In the genomic region with DNA sequence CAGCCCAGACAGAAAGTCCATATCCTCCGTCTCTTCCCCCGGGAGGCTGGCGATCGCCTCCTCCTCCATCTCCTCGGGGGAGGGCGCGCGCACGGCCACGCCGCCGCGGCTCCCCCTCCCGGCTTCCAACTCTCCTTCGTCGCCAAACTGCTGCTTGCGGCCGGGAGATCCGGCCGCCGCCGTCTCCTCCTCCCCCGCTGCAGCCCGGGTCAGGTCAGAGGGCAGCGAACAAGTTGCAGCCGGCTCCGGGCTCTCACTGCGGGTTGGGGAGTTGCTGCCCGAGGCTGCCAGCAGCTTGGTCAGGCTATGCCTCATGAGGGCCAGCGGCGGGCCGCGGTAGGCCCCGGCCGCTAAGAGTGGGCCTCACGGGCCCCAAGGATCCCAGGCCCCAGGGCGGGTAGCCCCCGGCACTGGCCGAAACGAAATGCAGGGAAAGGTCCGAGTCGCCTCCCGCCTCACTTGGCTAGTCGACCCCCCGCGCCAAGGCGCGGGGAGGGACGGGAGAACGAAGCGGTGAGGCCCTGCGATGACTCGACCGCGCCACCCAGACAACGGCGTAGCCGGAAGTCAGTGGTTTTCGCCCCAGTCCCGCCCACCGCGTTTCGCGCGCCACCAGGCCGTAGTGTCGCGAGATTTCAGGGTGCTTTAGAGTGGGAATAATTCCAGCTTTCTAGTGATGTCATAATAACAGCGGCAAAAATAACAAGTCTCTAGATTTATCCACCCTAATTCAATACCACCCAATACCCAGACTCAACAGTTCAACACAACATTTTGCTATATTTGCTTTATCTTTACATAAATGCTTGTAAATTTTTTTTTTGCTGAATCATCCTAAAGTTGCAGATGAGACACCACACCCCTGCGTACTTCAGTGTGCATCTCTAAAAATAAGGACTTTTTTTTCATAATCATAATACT, we compare ENCODE assay signal across 8 cellular contexts. TPM values are rescaled to one million over a fixed set of nuclear protein-coding genes. Genes with fewer than 3 reads are reported as not detected.
DNase-seq lines count a peak whose midpoint lies in the region; ATAC-seq and TF ChIP-seq lines count a peak whose summit lies in the region.

A gene with protein sequence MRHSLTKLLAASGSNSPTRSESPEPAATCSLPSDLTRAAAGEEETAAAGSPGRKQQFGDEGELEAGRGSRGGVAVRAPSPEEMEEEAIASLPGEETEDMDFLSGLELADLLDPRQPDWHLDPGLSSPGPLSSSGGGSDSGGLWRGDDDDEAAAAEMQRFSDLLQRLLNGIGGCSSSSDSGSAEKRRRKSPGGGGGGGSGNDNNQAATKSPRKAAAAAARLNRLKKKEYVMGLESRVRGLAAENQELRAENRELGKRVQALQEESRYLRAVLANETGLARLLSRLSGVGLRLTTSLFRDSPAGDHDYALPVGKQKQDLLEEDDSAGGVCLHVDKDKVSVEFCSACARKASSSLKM (minus strand): TSS at position 569 of the 921 bp plus-strand sequence. CDS start 254 bp downstream, at position 315.

- no peaks in the 10 kb centered on the region for H3K9me3 Mint-ChIP-seq in activated naive CD4-positive, alpha-beta T cell treated with anti-CD3 and anti-CD28 coated beads, Interleukin-2, amount 50 U/mL, for 24 hours

- ATAC-seq in HG02588 (IDR thresholded peaks at IDR 0.05; ENCODE audit: unreplicated experiment) (peak; percentile 90), SK-N-SH treated with all-trans-retinoic acid at 6 μM for 48 hours (peak; percentile 93)

- H3K27me3 ChIP-seq in GM06990 (replicated peaks; ENCODE audit: control insufficient read depth, insufficient read depth, low read length) = no peaks in the 10 kb centered on the region

- DNase-seq in GM06990 (ENCODE audit: extremely low read depth, insufficient read length) (peak; percentile 97), NCI-H1092 (lab: John Stamatoyannopoulos, UW) (peak; percentile 97), globus pallidus (ENCODE audit: low spot score) (peak; percentile 95), occipital lobe (lab: John Stamatoyannopoulos, UW) (peak; percentile 91)

- H3K27ac Mint-ChIP-seq in activated naive CD4-positive, alpha-beta T cell treated with anti-CD3 and anti-CD28 coated beads, Interleukin-2, amount 50 U/mL, for 24 hours = peak within 1 kb of the TSS; percentile 99

- no peaks in the 10 kb centered on the region for H3K27me3 Mint-ChIP-seq in activated naive CD4-positive, alpha-beta T cell treated with anti-CD3 and anti-CD28 coated beads, Interleukin-2, amount 50 U/mL, for 24 hours

- peak within 1 kb of the TSS; percentile 94 for H3K27ac ChIP-seq in temporal lobe (ENCODE audit: low read depth, low read length)

- peak within 1 kb of the TSS; percentile 86 for H3K4me3 ChIP-seq in GM06990 (replicated peaks; ENCODE audit: low read depth, low read length)

- H3K36me3 Mint-ChIP-seq in activated naive CD4-positive, alpha-beta T cell treated with anti-CD3 and anti-CD28 coated beads, Interleukin-2, amount 50 U/mL, for 24 hours = peaks cover 16% of the 10 kb centered on the region

- no peaks in the 10 kb centered on the region; the same call in none of the 2 replicates for H3K36me3 ChIP-seq in GM06990 (ENCODE audit: control insufficient read depth, insufficient read depth, low read length)

- no peak for TF ChIP-seq CTCF in GM06990 (IDR thresholded peaks at IDR 0.05; ENCODE audit: insufficient read depth, low read length, poor library complexity, severe bottlenecking)

- peak within 1 kb of the TSS; percentile 99 for H3K4me3 Mint-ChIP-seq in activated naive CD4-positive, alpha-beta T cell treated with anti-CD3 and anti-CD28 coated beads, Interleukin-2, amount 50 U/mL, for 24 hours

- peaks cover 35% of the 10 kb centered on the region for H3K4me1 Mint-ChIP-seq in activated naive CD4-positive, alpha-beta T cell treated with anti-CD3 and anti-CD28 coated beads, Interleukin-2, amount 50 U/mL, for 24 hours

TF ChIP-seq in SK-N-SH treated with all-trans-retinoic acid at 6 μM for 48 hours, 23 proteins besides CTCF, POLR2A, EP300 and RAD21:
- TF ChIP-seq, protein P1, sequence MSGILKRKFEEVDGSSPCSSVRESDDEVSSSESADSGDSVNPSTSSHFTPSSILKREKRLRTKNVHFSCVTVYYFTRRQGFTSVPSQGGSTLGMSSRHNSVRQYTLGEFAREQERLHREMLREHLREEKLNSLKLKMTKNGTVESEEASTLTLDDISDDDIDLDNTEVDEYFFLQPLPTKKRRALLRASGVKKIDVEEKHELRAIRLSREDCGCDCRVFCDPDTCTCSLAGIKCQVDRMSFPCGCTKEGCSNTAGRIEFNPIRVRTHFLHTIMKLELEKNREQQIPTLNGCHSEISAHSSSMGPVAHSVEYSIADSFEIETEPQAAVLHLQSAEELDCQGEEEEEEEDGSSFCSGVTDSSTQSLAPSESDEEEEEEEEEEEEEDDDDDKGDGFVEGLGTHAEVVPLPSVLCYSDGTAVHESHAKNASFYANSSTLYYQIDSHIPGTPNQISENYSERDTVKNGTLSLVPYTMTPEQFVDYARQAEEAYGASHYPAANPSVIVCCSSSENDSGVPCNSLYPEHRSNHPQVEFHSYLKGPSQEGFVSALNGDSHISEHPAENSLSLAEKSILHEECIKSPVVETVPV (CRISPR knock-in tag; IDR thresholded peaks at IDR 0.05) = 0 out of 2 replicates have a peak, but pooled peaks have one; percentile 21
- TF ChIP-seq ZFP3 (CRISPR knock-in tag; IDR thresholded peaks at IDR 0.05) (peak; percentile 55; the same call in 1 of the 2 replicates), ESRRG (CRISPR knock-in tag; IDR thresholded peaks at IDR 0.05) (no peak), GLIS3 (CRISPR knock-in tag; IDR thresholded peaks at IDR 0.05) (0 out of 2 replicates have a peak, but pooled peaks have one; percentile 20)

RNA-seq across cellular contexts. Expression of the gene that starts here (rescaled TPM):
- total RNA-seq in occipital lobe = 117 TPM
- 63.9 TPM for total RNA-seq in temporal lobe

Comparison
In these comparisons a context has a peak if more than half of its experiments do, and no peak if none do; other contexts are left out.
1. Peak in every context shown above with its lines: DNase-seq, ATAC-seq, H3K4me3 ChIP-seq and H3K27ac ChIP-seq.